In genomic region chr18:48541026-48541746, GRCh38 we compare ENCODE assay signal across 8 cellular contexts. TPM values are rescaled to one million over a fixed set of nuclear protein-coding genes. Genes with fewer than 3 reads are reported as not detected.
DNase-seq lines count a peak whose midpoint lies in the region; ATAC-seq and TF ChIP-seq lines count a peak whose summit lies in the region.

No MANE protein-coding gene starts in this region.

- H3K27ac ChIP-seq in BLaER1 (no peak overlapping the region; the same call in 1 of the 2 replicates), SJCRH30 (peak overlapping the region; percentile 81), hepatocyte (peak overlapping the region; percentile 96)

- peaks cover 68% of the 10 kb centered on the region for H4K20me1 ChIP-seq in BLaER1
- peaks cover 12% of the 10 kb centered on the region for H4K20me1 ChIP-seq in hepatocyte (ENCODE audit: insufficient read depth, poor library complexity, severe bottlenecking)

- TF ChIP-seq CTCF in hepatocyte (IDR thresholded peaks at IDR 0.05; ENCODE audit: poor library complexity): no peak

- H3K9ac ChIP-seq in BLaER1: peak overlapping the region; percentile 76

- ATAC-seq in GM19025 (IDR thresholded peaks at IDR 0.05; ENCODE audit: low read depth, unreplicated experiment): peak; percentile 44

- intact Hi-C loops in posterior cingulate gyrus (cut with DNase I): loop anchor here (5.0 kb wide), 1 partner anchor 36 kb away; no protein-coding TSS in a partner anchor

- peak overlapping the region; percentile 87 for H3K4me3 ChIP-seq in BLaER1
- peak overlapping the region; percentile 76 for H3K4me3 ChIP-seq in SJCRH30
- H3K4me3 ChIP-seq in hepatocyte: peak overlapping the region; percentile 90

- H2AFZ ChIP-seq in hepatocyte: peak overlapping the region; percentile 70

- H3K36me3 ChIP-seq in BLaER1 (0 out of 2 replicates have a peak, but pooled peaks cover 5% of the 10 kb centered on the region), SJCRH30 (no peaks in the 10 kb centered on the region), hepatocyte (replicated peaks; ENCODE audit: insufficient read depth, low read depth) (no peaks in the 10 kb centered on the region)

- peaks cover 30% of the 10 kb centered on the region for H3K4me1 ChIP-seq in BLaER1
- peaks cover 16% of the 10 kb centered on the region for H3K4me1 ChIP-seq in SJCRH30
- peaks cover 37% of the 10 kb centered on the region for H3K4me1 ChIP-seq in hepatocyte (ENCODE audit: insufficient read depth)

- H3K27me3 ChIP-seq in BLaER1 (peaks cover 45% of the 10 kb centered on the region), SJCRH30 (no peaks in the 10 kb centered on the region), hepatocyte (no peaks in the 10 kb centered on the region)

- no peaks in the 10 kb centered on the region for H3K9me2 ChIP-seq in hepatocyte (replicated peaks; ENCODE audit: insufficient read depth)

- peaks cover 53% of the 10 kb centered on the region for H3K79me2 ChIP-seq in hepatocyte

- H3K9me3 ChIP-seq in BLaER1: no peaks in the 10 kb centered on the region
- H3K9me3 ChIP-seq in SJCRH30 (replicated peaks): no peaks in the 10 kb centered on the region
- H3K9me3 ChIP-seq in hepatocyte (ENCODE audit: low read depth): no peaks in the 10 kb centered on the region

- peak; percentile 74 for DNase-seq in HT1080 (ENCODE audit: low read depth)
- peak; percentile 72 to 75 for DNase-seq in SJCRH30
- DNase-seq in astrocyte of the hippocampus (ENCODE audit: low read depth, low spot score): peak; percentile 95
- DNase-seq in hepatocyte (ENCODE audit: low spot score): peak; percentile 88
- peak; percentile 52 to 94 (median 75) for DNase-seq in posterior cingulate gyrus
- DNase-seq in NAMALWA (ENCODE audit: low spot score): no peak

- WGBS in hepatocyte (ENCODE audit: low lambda C conversion rate, missing lambda C conversion rate): 3% methylated on average over 39 of the region's 62 CpGs

- H3K4me2 ChIP-seq in BLaER1 (peak overlapping the region; percentile 97), hepatocyte (peak overlapping the region; percentile 96)

RNA-seq across cellular contexts. Expression of gene CTIF, which starts 2.4 kb away (rescaled TPM):
- total RNA-seq in HT1080 (2014; rRNA removed; shearing (Covaris generic)): 18.9 and 19.8 TPM in 2 replicates
- 16.1 and 21.8 TPM in 2 replicates for polyA plus RNA-seq in HT1080 (2015; cell fraction: cytosol; rRNA removed)
- polyA plus RNA-seq in HT1080 (2015; cell fraction: nucleus; rRNA removed): 115 and 121 TPM in 2 replicates
- total RNA-seq in SJCRH30 (2014; rRNA removed; shearing (Covaris generic)): 13.6 and 14.6 TPM in 2 replicates
- total RNA-seq in hepatocyte: 24.0 and 27.9 TPM in 2 replicates
- 22.1 and 24.9 TPM in 2 replicates for polyA plus RNA-seq in hepatocyte
